Comparison of ENCODE assay signal across 1 cellular context in genomic region chr19:45591004-45591637, GRCh38.
A peak's percentile ranks its signal among the peaks of the same experiment; 100 is the strongest.
TF ChIP-seq lines count a peak whose summit lies in the region.

No MANE protein-coding gene starts in this region.

TF ChIP-seq in HepG2, 621 proteins besides CTCF, POLR2A, EP300 and RAD21 (continued from another document and continues in another):
- TF ChIP-seq YEATS4 (CRISPR knock-in tag; IDR thresholded peaks at IDR 0.05; ENCODE audit: borderline replicate concordance) (peak; percentile 58; the same call in 1 of the 2 replicates), ZSCAN9 (CRISPR knock-in tag; IDR thresholded peaks at IDR 0.05; ENCODE audit: borderline replicate concordance) (peak; percentile 92), ZNF879 (CRISPR knock-in tag; IDR thresholded peaks at IDR 0.05) (no peak; the same call in 1 of the 2 replicates), THAP9 (CRISPR knock-in tag; IDR thresholded peaks at IDR 0.05; ENCODE audit: borderline replicate concordance) (peak; percentile 7; the same call in 1 of the 2 replicates), ELF4 (CRISPR knock-in tag; IDR thresholded peaks at IDR 0.05; ENCODE audit: borderline replicate concordance) (no peak), ZNF660 (CRISPR knock-in tag; IDR thresholded peaks at IDR 0.05; ENCODE audit: borderline replicate concordance, low read depth) (no peak), ZSCAN31 (CRISPR knock-in tag; IDR thresholded peaks at IDR 0.05; ENCODE audit: low read depth) (peak; percentile 72; the same call in 1 of the 2 replicates), ZNF10 (CRISPR knock-in tag; IDR thresholded peaks at IDR 0.05; ENCODE audit: borderline replicate concordance, low read depth) (peak; percentile 40; the same call in 1 of the 2 replicates), ATF7-NPFF (CRISPR knock-in tag; IDR thresholded peaks at IDR 0.05; ENCODE audit: low read depth) (peak; percentile 86), ZNF841 (CRISPR knock-in tag; IDR thresholded peaks at IDR 0.05; ENCODE audit: borderline replicate concordance) (no peak), ZNF513 (CRISPR knock-in tag; conservative IDR thresholded peaks at IDR 0.05) (no peak), EEA1 (CRISPR knock-in tag; IDR thresholded peaks at IDR 0.05; ENCODE audit: borderline replicate concordance) (0 out of 2 replicates have a peak, but pooled peaks have one; percentile 29), RXRB (CRISPR knock-in tag; IDR thresholded peaks at IDR 0.05; ENCODE audit: borderline replicate concordance) (peak; percentile 67; the same call in 1 of the 2 replicates), TBX2 (CRISPR knock-in tag; IDR thresholded peaks at IDR 0.05; ENCODE audit: borderline replicate concordance) (peak; percentile 66; the same call in 1 of the 2 replicates), ZNF207 (IDR thresholded peaks at IDR 0.05; ENCODE audit: borderline replicate concordance) (no peak), NKX3-1 (CRISPR knock-in tag; IDR thresholded peaks at IDR 0.05) (peak; percentile 87; the same call in 1 of the 2 replicates), ZNF12 (CRISPR knock-in tag; IDR thresholded peaks at IDR 0.05) (peak; percentile 51; the same call in 1 of the 2 replicates), SAP130 (CRISPR knock-in tag; IDR thresholded peaks at IDR 0.05; ENCODE audit: low read depth) (peak; percentile 71), ZNF446 (CRISPR knock-in tag; IDR thresholded peaks at IDR 0.05) (peak; percentile 88), IKZF5 (CRISPR knock-in tag; IDR thresholded peaks at IDR 0.05) (peak; percentile 83), NR1H2 (CRISPR knock-in tag; IDR thresholded peaks at IDR 0.05; ENCODE audit: borderline replicate concordance, low read depth) (peak; percentile 53; the same call in 1 of the 2 replicates), ZNF546 (CRISPR knock-in tag; conservative IDR thresholded peaks at IDR 0.05) (0 out of 2 replicates have a peak, but pooled peaks have one; percentile 50), ZSCAN5A (CRISPR knock-in tag; IDR thresholded peaks at IDR 0.05; ENCODE audit: borderline replicate concordance) (peak; percentile 43; the same call in 1 of the 2 replicates), BRF2 (CRISPR knock-in tag; IDR thresholded peaks at IDR 0.05) (no peak), ZNF768 (CRISPR knock-in tag; IDR thresholded peaks at IDR 0.05) (peak; percentile 73; the same call in 1 of the 2 replicates), ZNF646 (CRISPR knock-in tag; IDR thresholded peaks at IDR 0.05) (peak; percentile 51; the same call in 1 of the 2 replicates), U2AF1 (optimal IDR thresholded peaks at IDR 0.05; ENCODE audit: low read depth, low read length) (no peak), ZNF331 (CRISPR knock-in tag; IDR thresholded peaks at IDR 0.05) (peak; percentile 77), PHF20 (CRISPR knock-in tag; IDR thresholded peaks at IDR 0.05) (0 out of 2 replicates have a peak, but pooled peaks have one; percentile 44), RERE (CRISPR knock-in tag; IDR thresholded peaks at IDR 0.05; ENCODE audit: low read depth) (peak; percentile 54; the same call in 1 of the 2 replicates), PBX3 (CRISPR knock-in tag; IDR thresholded peaks at IDR 0.05; ENCODE audit: borderline replicate concordance) (no peak), MLX (CRISPR knock-in tag; IDR thresholded peaks at IDR 0.05) (peak; percentile 80), YEATS2 (CRISPR knock-in tag; IDR thresholded peaks at IDR 0.05; ENCODE audit: borderline replicate concordance) (peak; percentile 78; the same call in 1 of the 2 replicates)
